In genomic region chr17:63600569-63601438, GRCh38 we compare ENCODE assay signal across 1 cellular context.
A peak's percentile ranks its signal among the peaks of the same experiment; 100 is the strongest.
TF ChIP-seq lines count a peak whose summit lies in the region.

Gene TACO1, plus strand, starts transcription at chr17:63600895. Its CDS starts 189 bp downstream, at chr17:63601084.

TF ChIP-seq in HepG2, 621 proteins besides CTCF, POLR2A, EP300 and RAD21 (continued from another document and continues in another):
- TF ChIP-seq PAXIP1 (CRISPR knock-in tag; conservative IDR thresholded peaks at IDR 0.05): peak; percentile 76
- peak; percentile 78 for TF ChIP-seq HMG20B (CRISPR knock-in tag; conservative IDR thresholded peaks at IDR 0.05)
- no peak; the same call in 1 of the 2 replicates for TF ChIP-seq DDIT3 (CRISPR knock-in tag; IDR thresholded peaks at IDR 0.05)
- peak; percentile 89 for TF ChIP-seq ZNF883 (CRISPR knock-in tag; IDR thresholded peaks at IDR 0.05; ENCODE audit: not compliant biosample characterization)
- TF ChIP-seq HOMEZ (CRISPR knock-in tag; IDR thresholded peaks at IDR 0.05; ENCODE audit: low read depth): peak; percentile 64; the same call in 1 of the 2 replicates
- peak; percentile 99 for TF ChIP-seq DNMT1 (CRISPR knock-in tag; IDR thresholded peaks at IDR 0.05)
- 0 out of 2 replicates have a peak, but pooled peaks have one; percentile 30 for TF ChIP-seq ZNF597 (CRISPR knock-in tag; IDR thresholded peaks at IDR 0.05)
- TF ChIP-seq TRAFD1 (CRISPR knock-in tag; IDR thresholded peaks at IDR 0.05; ENCODE audit: borderline replicate concordance): peak; percentile 73; the same call in 1 of the 2 replicates
- peak; percentile 82; the same call in 1 of the 2 replicates for TF ChIP-seq NFIC (IDR thresholded peaks at IDR 0.05; ENCODE audit: low read length)
- TF ChIP-seq JUN (CRISPR knock-in tag; IDR thresholded peaks at IDR 0.05): no peak
- peak; percentile 94 for TF ChIP-seq ZBTB2 (CRISPR knock-in tag; IDR thresholded peaks at IDR 0.05; ENCODE audit: low read depth)
- TF ChIP-seq NFE2 (CRISPR knock-in tag; IDR thresholded peaks at IDR 0.05): no peak; the same call in 1 of the 2 replicates
- 0 out of 2 replicates have a peak, but pooled peaks have one; percentile 53 for TF ChIP-seq KDM1A (CRISPR knock-in tag; IDR thresholded peaks at IDR 0.05)
- TF ChIP-seq ZNF33B (CRISPR knock-in tag; IDR thresholded peaks at IDR 0.05): peak; percentile 94
- TF ChIP-seq MYC (CRISPR knock-in tag; IDR thresholded peaks at IDR 0.05; ENCODE audit: borderline replicate concordance): peak; percentile 89
- peak; percentile 93 for TF ChIP-seq ZNF776 (CRISPR knock-in tag; IDR thresholded peaks at IDR 0.05)
- no peak for TF ChIP-seq JUNB (CRISPR knock-in tag; IDR thresholded peaks at IDR 0.05; ENCODE audit: borderline replicate concordance)
- peak; percentile 99 for TF ChIP-seq YEATS4 (CRISPR knock-in tag; IDR thresholded peaks at IDR 0.05; ENCODE audit: borderline replicate concordance)
- TF ChIP-seq MED13 (CRISPR knock-in tag; IDR thresholded peaks at IDR 0.05): peak; percentile 78
- peak; percentile 84 for TF ChIP-seq TFDP1 (CRISPR knock-in tag; IDR thresholded peaks at IDR 0.05; ENCODE audit: borderline replicate concordance)
- peak; percentile 65; the same call in 1 of the 2 replicates for TF ChIP-seq ZBTB42 (CRISPR knock-in tag; IDR thresholded peaks at IDR 0.05)
- TF ChIP-seq SOX13 (IDR thresholded peaks at IDR 0.05): no peak
- peak in 1 of 2 experiments; percentile 79; a peak in 2 of 4 replicates for TF ChIP-seq SOX13 (CRISPR knock-in tag; conservative IDR thresholded peaks at IDR 0.05 in 1 of 2, IDR thresholded peaks at IDR 0.05 in 1 of 2)
- 0 out of 2 replicates have a peak, but pooled peaks have one; percentile 18 for TF ChIP-seq NFE2L2 (IDR thresholded peaks at IDR 0.05; ENCODE audit: low read length)
- no peak; the same call in none of the 2 replicates for TF ChIP-seq ATF7-NPFF (CRISPR knock-in tag; IDR thresholded peaks at IDR 0.05; ENCODE audit: low read depth)
- no peak; the same call in 1 of the 2 replicates for TF ChIP-seq REL (CRISPR knock-in tag; conservative IDR thresholded peaks at IDR 0.05)
- no peak for TF ChIP-seq CHD4 (IDR thresholded peaks at IDR 0.05; ENCODE audit: borderline replicate concordance, low read length)
- TF ChIP-seq TBX3 (IDR thresholded peaks at IDR 0.05; ENCODE audit: borderline replicate concordance): no peak
- peak; percentile 96 for TF ChIP-seq THRA (CRISPR knock-in tag; IDR thresholded peaks at IDR 0.05; ENCODE audit: borderline replicate concordance)
- TF ChIP-seq ZNF503 (CRISPR knock-in tag; IDR thresholded peaks at IDR 0.05): peak; percentile 94
- peak; percentile 35; the same call in 1 of the 2 replicates for TF ChIP-seq ZNF30 (CRISPR knock-in tag; IDR thresholded peaks at IDR 0.05)
- peak; percentile 51; the same call in 1 of the 2 replicates for TF ChIP-seq POLR2AphosphoS2 (IDR thresholded peaks at IDR 0.05; ENCODE audit: low read depth, low read length)
- TF ChIP-seq LBX2 (CRISPR knock-in tag; IDR thresholded peaks at IDR 0.05; ENCODE audit: borderline replicate concordance): no peak
- peak; percentile 94; the same call in 1 of the 2 replicates for TF ChIP-seq ZBTB26 (CRISPR knock-in tag; IDR thresholded peaks at IDR 0.05; ENCODE audit: borderline replicate concordance)
- TF ChIP-seq E2F1 (CRISPR knock-in tag; IDR thresholded peaks at IDR 0.05): peak; percentile 77; the same call in 1 of the 2 replicates
- peak; percentile 100 for TF ChIP-seq GABPB1 (CRISPR knock-in tag; IDR thresholded peaks at IDR 0.05)
- peak; percentile 71 for TF ChIP-seq ZNF777 (CRISPR knock-in tag; IDR thresholded peaks at IDR 0.05)
- 0 out of 2 replicates have a peak, but pooled peaks have one; percentile 55 for TF ChIP-seq ZNF878 (CRISPR knock-in tag; IDR thresholded peaks at IDR 0.05)
